ENCODE assay signal across 1 cellular context in the genomic region with DNA sequence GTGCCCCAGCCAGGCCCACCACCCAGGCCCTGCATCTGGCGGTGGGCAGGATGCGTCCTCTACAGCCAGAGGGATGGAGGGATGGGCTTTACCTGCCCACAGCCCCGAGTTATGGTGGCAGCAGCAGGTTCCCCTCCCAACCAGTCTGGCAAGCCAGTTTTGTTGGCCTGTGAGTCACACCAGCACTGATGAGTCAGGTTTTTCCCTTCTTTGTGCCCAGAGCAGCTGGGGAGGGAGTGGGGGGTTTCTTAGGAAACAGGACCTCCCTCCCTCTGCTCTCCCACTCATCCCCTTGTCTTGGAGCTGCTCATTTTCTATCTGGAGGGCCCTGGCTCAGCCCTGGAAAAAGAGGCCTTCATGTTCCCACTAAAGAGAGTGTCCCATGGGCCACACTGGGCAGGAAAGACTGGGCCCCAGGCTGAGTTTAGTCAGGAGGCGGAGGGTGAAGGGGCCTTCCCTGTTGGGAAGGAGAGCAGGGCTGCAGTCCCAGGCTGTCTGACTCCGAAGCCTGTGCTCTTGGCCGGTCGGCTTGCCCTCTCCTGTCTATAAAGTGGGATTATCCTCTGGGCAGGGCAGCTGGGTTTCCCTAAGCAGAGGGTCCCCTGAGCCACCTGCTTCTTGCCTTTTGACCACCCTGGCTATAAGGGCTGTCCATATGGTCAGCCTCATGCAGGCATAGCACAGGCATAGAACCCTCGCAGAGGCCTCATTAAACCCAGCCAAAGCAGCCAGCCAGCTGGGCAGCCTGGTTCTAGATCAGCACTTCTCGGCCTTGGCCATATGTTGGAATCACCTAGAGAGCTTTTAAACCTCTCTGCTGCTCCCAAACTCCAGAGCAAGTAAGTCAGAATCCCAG.
A peak's percentile ranks its signal among the peaks of the same experiment; 100 is the strongest.
TF ChIP-seq lines count a peak whose summit lies in the region.

No MANE protein-coding gene starts in this region.

TF ChIP-seq in K562, 482 proteins besides CTCF, POLR2A, EP300 and RAD21 (continued from another document):
- TF ChIP-seq, protein P1, sequence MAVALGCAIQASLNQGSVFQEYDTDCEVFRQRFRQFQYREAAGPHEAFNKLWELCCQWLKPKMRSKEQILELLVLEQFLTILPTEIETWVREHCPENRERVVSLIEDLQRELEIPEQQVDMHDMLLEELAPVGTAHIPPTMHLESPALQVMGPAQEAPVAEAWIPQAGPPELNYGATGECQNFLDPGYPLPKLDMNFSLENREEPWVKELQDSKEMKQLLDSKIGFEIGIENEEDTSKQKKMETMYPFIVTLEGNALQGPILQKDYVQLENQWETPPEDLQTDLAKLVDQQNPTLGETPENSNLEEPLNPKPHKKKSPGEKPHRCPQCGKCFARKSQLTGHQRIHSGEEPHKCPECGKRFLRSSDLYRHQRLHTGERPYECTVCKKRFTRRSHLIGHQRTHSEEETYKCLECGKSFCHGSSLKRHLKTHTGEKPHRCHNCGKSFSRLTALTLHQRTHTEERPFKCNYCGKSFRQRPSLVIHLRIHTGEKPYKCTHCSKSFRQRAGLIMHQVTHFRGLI (CRISPR knock-in tag; IDR thresholded peaks at IDR 0.05), result no peak
- no peak for TF ChIP-seq STAG1 (CRISPR knock-in tag; IDR thresholded peaks at IDR 0.05; ENCODE audit: borderline replicate concordance)
- TF ChIP-seq, protein P2, sequence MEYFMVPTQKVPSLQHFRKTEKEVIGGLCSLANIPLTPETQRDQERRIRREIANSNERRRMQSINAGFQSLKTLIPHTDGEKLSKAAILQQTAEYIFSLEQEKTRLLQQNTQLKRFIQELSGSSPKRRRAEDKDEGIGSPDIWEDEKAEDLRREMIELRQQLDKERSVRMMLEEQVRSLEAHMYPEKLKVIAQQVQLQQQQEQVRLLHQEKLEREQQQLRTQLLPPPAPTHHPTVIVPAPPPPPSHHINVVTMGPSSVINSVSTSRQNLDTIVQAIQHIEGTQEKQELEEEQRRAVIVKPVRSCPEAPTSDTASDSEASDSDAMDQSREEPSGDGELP (CRISPR knock-in tag; IDR thresholded peaks at IDR 0.05; ENCODE audit: borderline replicate concordance), result peak; percentile 28; the same call in 1 of the 2 replicates
- no peak for TF ChIP-seq NR2F6 (CRISPR knock-in tag; IDR thresholded peaks at IDR 0.05)
- TF ChIP-seq, protein P3, sequence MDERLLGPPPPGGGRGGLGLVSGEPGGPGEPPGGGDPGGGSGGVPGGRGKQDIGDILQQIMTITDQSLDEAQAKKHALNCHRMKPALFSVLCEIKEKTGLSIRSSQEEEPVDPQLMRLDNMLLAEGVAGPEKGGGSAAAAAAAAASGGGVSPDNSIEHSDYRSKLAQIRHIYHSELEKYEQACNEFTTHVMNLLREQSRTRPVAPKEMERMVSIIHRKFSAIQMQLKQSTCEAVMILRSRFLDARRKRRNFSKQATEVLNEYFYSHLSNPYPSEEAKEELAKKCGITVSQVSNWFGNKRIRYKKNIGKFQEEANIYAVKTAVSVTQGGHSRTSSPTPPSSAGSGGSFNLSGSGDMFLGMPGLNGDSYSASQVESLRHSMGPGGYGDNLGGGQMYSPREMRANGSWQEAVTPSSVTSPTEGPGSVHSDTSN (CRISPR knock-in tag; IDR thresholded peaks at IDR 0.05; ENCODE audit: low read depth), result no peak
- TF ChIP-seq, protein P3 (tag; conservative IDR thresholded peaks at IDR 0.05; ENCODE audit: low read depth), result no peak
- no peak for TF ChIP-seq GTF2F1 (IDR thresholded peaks at IDR 0.05; ENCODE audit: low read depth, low read length)
- peak; percentile 58 for TF ChIP-seq DPF2 (IDR thresholded peaks at IDR 0.05)
- TF ChIP-seq, protein P4, sequence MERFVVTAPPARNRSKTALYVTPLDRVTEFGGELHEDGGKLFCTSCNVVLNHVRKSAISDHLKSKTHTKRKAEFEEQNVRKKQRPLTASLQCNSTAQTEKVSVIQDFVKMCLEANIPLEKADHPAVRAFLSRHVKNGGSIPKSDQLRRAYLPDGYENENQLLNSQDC (CRISPR knock-in tag; IDR thresholded peaks at IDR 0.05), result no peak
- TF ChIP-seq FOS (IDR thresholded peaks at IDR 0.05; ENCODE audit: extremely low read depth, insufficient read length), result peak; percentile 54
- TF ChIP-seq, protein P5, sequence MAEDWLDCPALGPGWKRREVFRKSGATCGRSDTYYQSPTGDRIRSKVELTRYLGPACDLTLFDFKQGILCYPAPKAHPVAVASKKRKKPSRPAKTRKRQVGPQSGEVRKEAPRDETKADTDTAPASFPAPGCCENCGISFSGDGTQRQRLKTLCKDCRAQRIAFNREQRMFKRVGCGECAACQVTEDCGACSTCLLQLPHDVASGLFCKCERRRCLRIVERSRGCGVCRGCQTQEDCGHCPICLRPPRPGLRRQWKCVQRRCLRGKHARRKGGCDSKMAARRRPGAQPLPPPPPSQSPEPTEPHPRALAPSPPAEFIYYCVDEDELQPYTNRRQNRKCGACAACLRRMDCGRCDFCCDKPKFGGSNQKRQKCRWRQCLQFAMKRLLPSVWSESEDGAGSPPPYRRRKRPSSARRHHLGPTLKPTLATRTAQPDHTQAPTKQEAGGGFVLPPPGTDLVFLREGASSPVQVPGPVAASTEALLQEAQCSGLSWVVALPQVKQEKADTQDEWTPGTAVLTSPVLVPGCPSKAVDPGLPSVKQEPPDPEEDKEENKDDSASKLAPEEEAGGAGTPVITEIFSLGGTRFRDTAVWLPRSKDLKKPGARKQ (CRISPR knock-in tag; IDR thresholded peaks at IDR 0.05), result no peak
- no peak for TF ChIP-seq MBD2 (IDR thresholded peaks at IDR 0.05; ENCODE audit: borderline replicate concordance, low read depth)
- 0 out of 2 replicates have a peak, but pooled peaks have one; percentile 15 for TF ChIP-seq RFX1 (IDR thresholded peaks at IDR 0.05)
- no peak for TF ChIP-seq ZNF445 (CRISPR knock-in tag; IDR thresholded peaks at IDR 0.05; ENCODE audit: low read depth)
- TF ChIP-seq ZNF124 (CRISPR knock-in tag; IDR thresholded peaks at IDR 0.05), result no peak
- TF ChIP-seq FOXK2 (conservative IDR thresholded peaks at IDR 0.05 in 1 of 2, IDR thresholded peaks at IDR 0.05 in 1 of 2; ENCODE audit: low read depth in 2 of 2), result no peak
- TF ChIP-seq, protein P6, sequence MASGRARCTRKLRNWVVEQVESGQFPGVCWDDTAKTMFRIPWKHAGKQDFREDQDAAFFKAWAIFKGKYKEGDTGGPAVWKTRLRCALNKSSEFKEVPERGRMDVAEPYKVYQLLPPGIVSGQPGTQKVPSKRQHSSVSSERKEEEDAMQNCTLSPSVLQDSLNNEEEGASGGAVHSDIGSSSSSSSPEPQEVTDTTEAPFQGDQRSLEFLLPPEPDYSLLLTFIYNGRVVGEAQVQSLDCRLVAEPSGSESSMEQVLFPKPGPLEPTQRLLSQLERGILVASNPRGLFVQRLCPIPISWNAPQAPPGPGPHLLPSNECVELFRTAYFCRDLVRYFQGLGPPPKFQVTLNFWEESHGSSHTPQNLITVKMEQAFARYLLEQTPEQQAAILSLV (tag; IDR thresholded peaks at IDR 0.05), result no peak
- no peak for TF ChIP-seq BMI1 (IDR thresholded peaks at IDR 0.05; ENCODE audit: low read length)
- TF ChIP-seq KAT7 (CRISPR knock-in tag; IDR thresholded peaks at IDR 0.05; ENCODE audit: borderline replicate concordance), result no peak
- no peak for TF ChIP-seq SMARCA5 (IDR thresholded peaks at IDR 0.05)
- TF ChIP-seq ZNF212 (CRISPR knock-in tag; IDR thresholded peaks at IDR 0.05), result no peak
- no peak for TF ChIP-seq CSDE1 (IDR thresholded peaks at IDR 0.05)
- peak; percentile 34; the same call in 1 of the 2 replicates for TF ChIP-seq NFE2 (IDR thresholded peaks at IDR 0.05; ENCODE audit: low read depth)
- no peak for TF ChIP-seq PML (IDR thresholded peaks at IDR 0.05; ENCODE audit: low read length)
- TF ChIP-seq, protein P7, sequence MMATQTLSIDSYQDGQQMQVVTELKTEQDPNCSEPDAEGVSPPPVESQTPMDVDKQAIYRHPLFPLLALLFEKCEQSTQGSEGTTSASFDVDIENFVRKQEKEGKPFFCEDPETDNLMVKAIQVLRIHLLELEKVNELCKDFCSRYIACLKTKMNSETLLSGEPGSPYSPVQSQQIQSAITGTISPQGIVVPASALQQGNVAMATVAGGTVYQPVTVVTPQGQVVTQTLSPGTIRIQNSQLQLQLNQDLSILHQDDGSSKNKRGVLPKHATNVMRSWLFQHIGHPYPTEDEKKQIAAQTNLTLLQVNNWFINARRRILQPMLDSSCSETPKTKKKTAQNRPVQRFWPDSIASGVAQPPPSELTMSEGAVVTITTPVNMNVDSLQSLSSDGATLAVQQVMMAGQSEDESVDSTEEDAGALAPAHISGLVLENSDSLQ (IDR thresholded peaks at IDR 0.05), result no peak
- TF ChIP-seq, protein P8, sequence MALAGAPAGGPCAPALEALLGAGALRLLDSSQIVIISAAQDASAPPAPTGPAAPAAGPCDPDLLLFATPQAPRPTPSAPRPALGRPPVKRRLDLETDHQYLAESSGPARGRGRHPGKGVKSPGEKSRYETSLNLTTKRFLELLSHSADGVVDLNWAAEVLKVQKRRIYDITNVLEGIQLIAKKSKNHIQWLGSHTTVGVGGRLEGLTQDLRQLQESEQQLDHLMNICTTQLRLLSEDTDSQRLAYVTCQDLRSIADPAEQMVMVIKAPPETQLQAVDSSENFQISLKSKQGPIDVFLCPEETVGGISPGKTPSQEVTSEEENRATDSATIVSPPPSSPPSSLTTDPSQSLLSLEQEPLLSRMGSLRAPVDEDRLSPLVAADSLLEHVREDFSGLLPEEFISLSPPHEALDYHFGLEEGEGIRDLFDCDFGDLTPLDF (CRISPR knock-in tag; IDR thresholded peaks at IDR 0.05), result no peak
- TF ChIP-seq SRSF9 (IDR thresholded peaks at IDR 0.05; ENCODE audit: borderline replicate concordance, low read depth, low read length), result no peak
- peak; percentile 79 for TF ChIP-seq C11orf30 (IDR thresholded peaks at IDR 0.05; ENCODE audit: low read depth)
- TF ChIP-seq JUND (IDR thresholded peaks at IDR 0.05; ENCODE audit: borderline replicate concordance, low read depth, low read length), result peak; percentile 82; the same call in 1 of the 2 replicates
- peak; percentile 71; the same call in 2 of the 3 replicates for TF ChIP-seq JUND (tag; IDR thresholded peaks at IDR 0.05; ENCODE audit: borderline replicate concordance, low read depth, low read length)
- TF ChIP-seq SNRNP70 (optimal IDR thresholded peaks at IDR 0.05; ENCODE audit: low read depth, low read length), result no peak
- TF ChIP-seq NFATC3 (IDR thresholded peaks at IDR 0.05), result no peak
- TF ChIP-seq RBBP5 (IDR thresholded peaks at IDR 0.05; ENCODE audit: borderline replicate concordance, insufficient read depth, low read length, poor library complexity, severe bottlenecking), result no peak
- TF ChIP-seq RFX7 (CRISPR knock-in tag; IDR thresholded peaks at IDR 0.05), result no peak
- TF ChIP-seq ZNF316 (IDR thresholded peaks at IDR 0.05), result peak; percentile 73
- no peak for TF ChIP-seq TCF7 (IDR thresholded peaks at IDR 0.05; ENCODE audit: borderline replicate concordance)
- TF ChIP-seq, protein P9, sequence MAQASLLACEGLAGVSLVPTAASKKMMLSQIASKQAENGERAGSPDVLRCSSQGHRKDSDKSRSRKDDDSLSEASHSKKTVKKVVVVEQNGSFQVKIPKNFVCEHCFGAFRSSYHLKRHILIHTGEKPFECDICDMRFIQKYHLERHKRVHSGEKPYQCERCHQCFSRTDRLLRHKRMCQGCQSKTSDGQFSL (CRISPR knock-in tag; IDR thresholded peaks at IDR 0.05), result peak; percentile 33; the same call in 1 of the 2 replicates
- TF ChIP-seq, protein P9 (tag; IDR thresholded peaks at IDR 0.05), result no peak
- no peak for TF ChIP-seq MTA1 (IDR thresholded peaks at IDR 0.05; ENCODE audit: borderline replicate concordance)
- TF ChIP-seq SMARCE1 (IDR thresholded peaks at IDR 0.05), result 0 out of 2 replicates have a peak, but pooled peaks have one; percentile 48
- no peak for TF ChIP-seq HEY1 (CRISPR knock-in tag; IDR thresholded peaks at IDR 0.05; ENCODE audit: borderline replicate concordance)
- TF ChIP-seq SOX6 (IDR thresholded peaks at IDR 0.05), result no peak
- TF ChIP-seq NR3C1 (CRISPR knock-in tag; IDR thresholded peaks at IDR 0.05), result no peak
- TF ChIP-seq SIX5 (IDR thresholded peaks at IDR 0.05; ENCODE audit: borderline replicate concordance in 1 of 2, insufficient read depth in 1 of 2, low read depth in 1 of 2, low read length in 2 of 2), result no peak
- no peak for TF ChIP-seq HSF4 (CRISPR knock-in tag; IDR thresholded peaks at IDR 0.05; ENCODE audit: borderline replicate concordance)
- TF ChIP-seq EGR1 (conservative IDR thresholded peaks at IDR 0.05), result 0 out of 2 replicates have a peak, but pooled peaks have one; percentile 7
- TF ChIP-seq MAFG (tag; conservative IDR thresholded peaks at IDR 0.05), result 0 out of 2 replicates have a peak, but pooled peaks have one; percentile 22
- no peak for TF ChIP-seq ASH1L (IDR thresholded peaks at IDR 0.05; ENCODE audit: borderline replicate concordance, low read depth, partially characterized antibody)
- TF ChIP-seq TEAD2 (tag; IDR thresholded peaks at IDR 0.05), result no peak
- no peak for TF ChIP-seq ESRRB (CRISPR knock-in tag; IDR thresholded peaks at IDR 0.05; ENCODE audit: borderline replicate concordance)
- no peak for TF ChIP-seq DNMT1 (IDR thresholded peaks at IDR 0.05)
- no peak for TF ChIP-seq ZNF785 (CRISPR knock-in tag; IDR thresholded peaks at IDR 0.05)
- TF ChIP-seq ZNF274 (IDR thresholded peaks at IDR 0.05; ENCODE audit: borderline replicate concordance, low read depth, low read length), result no peak
- TF ChIP-seq TAL1 (IDR thresholded peaks at IDR 0.05), result no peak
- TF ChIP-seq POLR2G (IDR thresholded peaks at IDR 0.05; ENCODE audit: low read depth, low read length), result no peak
- TF ChIP-seq, protein P10, sequence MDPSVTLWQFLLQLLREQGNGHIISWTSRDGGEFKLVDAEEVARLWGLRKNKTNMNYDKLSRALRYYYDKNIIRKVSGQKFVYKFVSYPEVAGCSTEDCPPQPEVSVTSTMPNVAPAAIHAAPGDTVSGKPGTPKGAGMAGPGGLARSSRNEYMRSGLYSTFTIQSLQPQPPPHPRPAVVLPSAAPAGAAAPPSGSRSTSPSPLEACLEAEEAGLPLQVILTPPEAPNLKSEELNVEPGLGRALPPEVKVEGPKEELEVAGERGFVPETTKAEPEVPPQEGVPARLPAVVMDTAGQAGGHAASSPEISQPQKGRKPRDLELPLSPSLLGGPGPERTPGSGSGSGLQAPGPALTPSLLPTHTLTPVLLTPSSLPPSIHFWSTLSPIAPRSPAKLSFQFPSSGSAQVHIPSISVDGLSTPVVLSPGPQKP (CRISPR knock-in tag; IDR thresholded peaks at IDR 0.05), result no peak
- no peak for TF ChIP-seq ARID2 (IDR thresholded peaks at IDR 0.05)
